ENCODE assay signal across 29 cellular contexts in the genomic region with DNA sequence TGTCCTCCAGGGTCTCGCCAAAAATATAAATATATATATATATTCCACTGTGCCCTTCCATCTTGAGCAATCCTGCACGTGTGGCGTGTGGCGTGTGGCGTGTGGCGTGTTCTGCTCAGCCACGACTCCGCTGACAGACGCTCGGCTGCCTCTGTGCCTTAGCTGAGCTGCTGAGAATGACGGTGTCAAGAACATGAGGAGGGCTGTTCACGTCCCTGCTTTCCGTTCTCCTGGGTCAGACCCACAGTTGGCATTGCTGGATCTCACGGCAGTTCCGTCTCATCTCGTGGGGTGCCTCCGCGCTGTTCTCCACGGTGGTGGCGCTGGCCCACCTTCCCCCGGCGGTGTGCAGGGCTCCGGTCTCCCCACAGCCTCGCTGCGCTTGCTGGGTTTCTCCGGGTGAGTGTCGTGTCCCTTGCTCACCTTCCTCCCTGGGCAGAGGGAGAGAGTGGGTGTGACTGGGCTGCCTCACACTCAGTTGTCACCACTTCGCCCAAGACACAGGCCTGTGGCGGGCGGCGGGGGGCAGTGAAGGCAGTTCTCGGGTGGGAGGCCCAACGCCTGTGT. TPM values are rescaled to one million over a fixed set of nuclear protein-coding genes. Genes with fewer than 3 reads are reported as not detected.
DNase-seq lines count a peak whose midpoint lies in the region; ATAC-seq and TF ChIP-seq lines count a peak whose summit lies in the region.
"Had no signal": no experiment of that assay in that cellular context is flagged by ENCODE, and none has a peak within 500 bp of the region (broad histone marks: within the 10 kb centered on the region; RNA-seq: fewer than 3 reads in every experiment).

No MANE protein-coding gene starts in this region.

- peaks cover 5% of the 10 kb centered on the region for H3K36me3 Mint-ChIP-seq in activated naive CD8-positive, alpha-beta T cell
- H3K36me3 Mint-ChIP-seq in activated naive CD8-positive, alpha-beta T cell treated with anti-CD3 and anti-CD28 coated beads, Interleukin-2, amount 50 U/mL, for 24 hours (ENCODE audit: low read depth), result peaks cover 43% of the 10 kb centered on the region
- H3K36me3 Mint-ChIP-seq in WTC11, result no peaks in the 10 kb centered on the region

- no peaks in the 10 kb centered on the region for H3K9me3 Mint-ChIP-seq in activated naive CD8-positive, alpha-beta T cell (ENCODE audit: low read depth)
- H3K9me3 Mint-ChIP-seq in activated naive CD8-positive, alpha-beta T cell treated with anti-CD3 and anti-CD28 coated beads, Interleukin-2, amount 50 U/mL, for 24 hours, result no peaks in the 10 kb centered on the region
- no peaks in the 10 kb centered on the region for H3K9me3 Mint-ChIP-seq in WTC11
- H3K9me3 Mint-ChIP-seq: CD8-positive, alpha-beta memory T cell had no signal

- no peak for DNase-seq in activated naive CD8-positive, alpha-beta T cell treated with anti-CD3 and anti-CD28 coated beads, Interleukin-2, amount 50 U/mL, for 24 hours
- DNase-seq in WTC11 (ENCODE audit: low spot score) (no peak), NCI-H1694 treated with DMSO at 0.1 percent for 48 hours (lab: John Stamatoyannopoulos, UW) (no peak)
- no peak for DNase-seq in stimulated activated naive CD4-positive, alpha-beta T cell treated with Interleukin-2 at 50 U/mL for 16 hours (lab: John Stamatoyannopoulos, UW)
- DNase-seq: activated T-cell treated with anti-CD3 and anti-CD28 coated beads, Interleukin-2, amount 50 U/mL, for 48 hours; AML-193; amniotic stem cell; CD8-positive, alpha-beta memory T cell; DMS 273 treated with DMSO at 0.1 percent for 48 hours; EL; left ventricle myocardium inferior; NCI-H1092 treated with DMSO at 0.1 percent for 48 hours; NCI-H187; stomach; T1000; WERI-Rb-1 had no signal

- no peak overlapping the region for H3K4me3 Mint-ChIP-seq in activated naive CD8-positive, alpha-beta T cell
- H3K4me3 Mint-ChIP-seq in activated naive CD8-positive, alpha-beta T cell treated with anti-CD3 and anti-CD28 coated beads, Interleukin-2, amount 50 U/mL, for 24 hours, result no peak overlapping the region
- H3K4me3 Mint-ChIP-seq in WTC11, result peak overlapping the region; percentile 45

- CTCF ChIA-PET in WTC11 (lab: Charles Lee), result interaction anchor here (0.9 to 4.4 kb wide), 6 partner anchors 10 to 80 kb away, joined by 3 to 35 read pairs (median 7); no protein-coding TSS in a partner anchor

- H3K27ac Mint-ChIP-seq in activated naive CD8-positive, alpha-beta T cell, result peak overlapping the region; percentile 75
- no peak overlapping the region for H3K27ac Mint-ChIP-seq in activated naive CD8-positive, alpha-beta T cell treated with anti-CD3 and anti-CD28 coated beads, Interleukin-2, amount 50 U/mL, for 24 hours
- no peak overlapping the region for H3K27ac Mint-ChIP-seq in WTC11
- H3K27ac Mint-ChIP-seq: progenitor cell of endocrine pancreas had no signal

- peak overlapping the region; percentile 24; the same call in 1 of the 2 replicates for H3K4me3 ChIP-seq in iPS-18c (ENCODE audit: insufficient read depth, low read depth, low read length)
- H3K4me3 ChIP-seq: gastroesophageal sphincter, K562, left ventricle myocardium inferior, right lobe of liver, stomach had no signal

- no peak for TF ChIP-seq CTCF in WTC11 (IDR thresholded peaks at IDR 0.05)

- no peaks in the 10 kb centered on the region for H3K27me3 Mint-ChIP-seq in activated naive CD8-positive, alpha-beta T cell
- H3K27me3 Mint-ChIP-seq in activated naive CD8-positive, alpha-beta T cell treated with anti-CD3 and anti-CD28 coated beads, Interleukin-2, amount 50 U/mL, for 24 hours, result no peaks in the 10 kb centered on the region
- peaks cover 39% of the 10 kb centered on the region for H3K27me3 Mint-ChIP-seq in WTC11 (ENCODE audit: low read depth)
- H3K27me3 Mint-ChIP-seq: CD8-positive, alpha-beta memory T cell had no signal

- POLR2A ChIA-PET in WTC11 (lab: Charles Lee), result no interaction called here

- peaks cover 38% of the 10 kb centered on the region for H3K4me1 Mint-ChIP-seq in activated naive CD8-positive, alpha-beta T cell (ENCODE audit: low read depth)
- H3K4me1 Mint-ChIP-seq in activated naive CD8-positive, alpha-beta T cell treated with anti-CD3 and anti-CD28 coated beads, Interleukin-2, amount 50 U/mL, for 24 hours, result peaks cover 31% of the 10 kb centered on the region
- H3K4me1 Mint-ChIP-seq in WTC11, result peaks cover 15% of the 10 kb centered on the region; the same call in 1 of the 2 replicates

- ATAC-seq in activated naive CD8-positive, alpha-beta T cell treated with anti-CD3 and anti-CD28 coated beads, Interleukin-2, amount 50 U/mL, for 24 hours, result no peak
- ATAC-seq in WTC11 (peak; percentile 11), HG03469 (IDR thresholded peaks at IDR 0.05; ENCODE audit: unreplicated experiment) (no peak), GM19467 (IDR thresholded peaks at IDR 0.05; ENCODE audit: unreplicated experiment) (no peak)
- ATAC-seq: gastroesophageal sphincter, K562, right lobe of liver had no signal

- H3K9me3 ChIP-seq in iPS-18c (ENCODE audit: control insufficient read depth, insufficient read depth, low read length), result no peaks in the 10 kb centered on the region
- H3K9me3 ChIP-seq: gastroesophageal sphincter, left ventricle myocardium inferior, neutrophil, right lobe of liver, stomach had no signal

TF ChIP-seq in WTC11, 78 proteins besides CTCF, POLR2A, EP300 and RAD21:
- TF ChIP-seq ELF4 (CRISPR knock-in tag; IDR thresholded peaks at IDR 0.05; ENCODE audit: low read depth), result no peak
- TF ChIP-seq KAT7 (CRISPR knock-in tag; IDR thresholded peaks at IDR 0.05; ENCODE audit: borderline replicate concordance), result no peak
- TF ChIP-seq FOXP1 (CRISPR knock-in tag; IDR thresholded peaks at IDR 0.05; ENCODE audit: borderline replicate concordance), result 0 out of 2 replicates have a peak, but pooled peaks have one; percentile 45
- TF ChIP-seq SP1 (CRISPR knock-in tag; conservative IDR thresholded peaks at IDR 0.05), result 0 out of 2 replicates have a peak, but pooled peaks have one; percentile 18
- no peak for TF ChIP-seq ZNF396 (CRISPR knock-in tag; IDR thresholded peaks at IDR 0.05; ENCODE audit: borderline replicate concordance)

RNA-seq across cellular contexts. Expression of a gene that starts 9.4 kb away (rescaled TPM):
- 0.09 to 0.13 TPM in 2 of 3 replicates, not detected in the other for total RNA-seq in WTC11 (2021)
- total RNA-seq: A673, M059J, myocyte, NCI-H460 had no signal

RNA-seq across cellular contexts. Expression of a gene that starts 34.9 kb away (rescaled TPM):
- 55.9 to 63.3 TPM (median 58.3 TPM) in 3 replicates for total RNA-seq in WTC11 (2021)
